Comparison of ENCODE assay signal across 29 cellular contexts in genomic region chr11:14242733-14243132, GRCh38.
"Had no signal": no experiment of that assay in that cellular context is flagged by ENCODE, and none has a peak within 500 bp of the region (broad histone marks: within the 10 kb centered on the region; RNA-seq: fewer than 3 reads in every experiment).

No MANE protein-coding gene starts in this region.

- H3K27me3 ChIP-seq: adrenal gland, body of pancreas, brain microvascular endothelial cell, breast epithelium had no signal

- DNase-seq: activated B cell treated with CpG ODN at 0.5 μM for 24 hours; activated CD4-positive, alpha-beta memory T cell treated with anti-CD3 and anti-CD28 coated beads for 36 hours; activated CD4-positive, alpha-beta T cell treated with anti-CD3 and anti-CD28 coated beads for 4 hours; activated CD4-positive, alpha-beta T cell treated with anti-CD3 and anti-CD28 coated beads, Interleukin-2, amount 10 ng/mL, durations not matched to agents 24 days and 14 days; activated CD4-positive, alpha-beta T cell treated with anti-CD3 and anti-CD28 coated beads, Interleukin-2, amount 50 U/mL, for 1 hour; activated CD4-positive, alpha-beta T cell treated with anti-CD3 and anti-CD28 coated beads, Interleukin-2, amount 50 U/mL, for 4 hours; activated CD4-positive, CD25-positive, alpha-beta regulatory T cell treated with anti-CD3 and anti-CD28 coated beads, Interleukin-2, amount 50 U/mL, for 72 hours; activated CD8-positive, alpha-beta memory T cell treated with anti-CD3 and anti-CD28 coated beads, Interleukin-2, amount 50 U/mL, for 4 hours; activated CD8-positive, alpha-beta T cell treated with anti-CD3 and anti-CD28 coated beads for 36 hours; activated effector memory CD4-positive, alpha-beta T cell treated with anti-CD3 and anti-CD28 coated beads, Interleukin-2, amount 50 U/mL, for 16 hours; activated gamma-delta T cell treated with Interleukin-2 at 50 U/mL for 16 hours; activated naive CD4-positive, alpha-beta T cell; activated naive CD4-positive, alpha-beta T cell treated with anti-CD3 and anti-CD28 coated beads for 36 hours; activated naive CD4-positive, alpha-beta T cell treated with anti-CD3 and anti-CD28 coated beads, Interleukin-2, amount 50 U/mL, for 16 hours; activated naive CD8-positive, alpha-beta T cell treated with anti-CD3 and anti-CD28 coated beads for 36 hours; activated T-cell treated with anti-CD3 and anti-CD28 coated beads for 4 hours; activated T-cell treated with anti-CD3 and anti-CD28 coated beads, Interleukin-2, amount 50 U/mL, for 1 hour; activated T-cell treated with anti-CD3 and anti-CD28 coated beads, Interleukin-2, amount 50 U/mL, for 4 hours; activated T-cell treated with anti-CD3 and anti-CD28 coated beads, Interleukin-2, amount 50 U/mL, for 72 hours; adrenal gland; amniotic stem cell; aorta; brain microvascular endothelial cell; T-helper 1 cell; T-helper 2 cell; T-helper 9 cell had no signal

- ATAC-seq: activated CD8-positive, alpha-beta T cell treated with anti-CD3 and anti-CD28 coated beads for 36 hours; activated T-cell treated with anti-CD3 and anti-CD28 coated beads, Interleukin-2, amount 50 U/mL, for 4 hours; activated T-cell treated with anti-CD3 and anti-CD28 coated beads, Interleukin-2, amount 50 U/mL, for 72 hours had no signal

- H3K27ac ChIP-seq: adrenal gland, body of pancreas, brain microvascular endothelial cell, breast epithelium, VCaP had no signal

- H3K9me3 ChIP-seq: adrenal gland, body of pancreas, breast epithelium had no signal

- H3K4me1 ChIP-seq: adrenal gland, body of pancreas, breast epithelium had no signal

- H3K4me3 ChIP-seq: adrenal gland, body of pancreas, breast epithelium had no signal

- H3K36me3 ChIP-seq: adrenal gland, brain microvascular endothelial cell, breast epithelium had no signal
